In the genomic region with DNA sequence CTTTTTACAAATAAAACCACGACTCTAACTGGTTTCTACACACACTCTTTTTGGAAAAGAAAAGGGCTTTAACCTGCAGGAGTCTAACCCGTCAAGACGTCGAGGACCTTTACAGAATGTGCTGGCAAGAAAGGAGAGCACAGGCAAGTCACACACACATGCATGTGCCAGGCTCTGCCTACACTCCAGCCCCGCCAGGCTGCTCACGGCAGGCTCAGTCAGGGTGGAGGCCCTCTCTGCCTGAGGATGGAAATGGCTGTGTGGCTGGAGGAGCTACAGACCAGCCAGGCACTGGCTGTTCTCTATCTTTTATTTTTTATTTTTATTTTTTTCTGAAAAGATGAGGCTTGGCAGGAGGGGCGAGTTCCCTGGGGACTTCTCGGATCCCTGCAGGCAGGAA, we compare ENCODE assay signal across 10 cellular contexts. TPM values are rescaled to one million over a fixed set of nuclear protein-coding genes. Genes with fewer than 3 reads are reported as not detected.
DNase-seq lines count a peak whose midpoint lies in the region; ATAC-seq and TF ChIP-seq lines count a peak whose summit lies in the region.
"Had no signal": no experiment of that assay in that cellular context is flagged by ENCODE, and none has a peak within 500 bp of the region (broad histone marks: within the 10 kb centered on the region; RNA-seq: fewer than 3 reads in every experiment).

No MANE protein-coding gene starts in this region.

- peaks cover 75 to 87% of the 10 kb centered on the region in 2 donors for H3K27me3 Mint-ChIP-seq in T-cell

- TF ChIP-seq CTCF in hepatocyte (IDR thresholded peaks at IDR 0.05; ENCODE audit: poor library complexity) (no peak), GM13977 (IDR thresholded peaks at IDR 0.05; ENCODE audit: extremely low read depth, insufficient read depth, missing control alignments) (no peak), uterus (IDR thresholded peaks at IDR 0.05) (no peak)

- peak overlapping the region; percentile 97 for H3K4me2 ChIP-seq in hepatocyte
- peak overlapping the region; percentile 90 for H3K4me2 ChIP-seq in skeletal muscle satellite cell (ENCODE audit: low read length)

- 34% methylated on average over 8 of the region's 8 CpGs for WGBS in hepatocyte (ENCODE audit: low lambda C conversion rate, missing lambda C conversion rate)

- in situ Hi-C loops in GM13977 (cut with MboI; ENCODE audit: low pct_unique_long_range_greater_than_20kb, low sequenced_read_pairs, unreplicated experiment): no loop called here

- no peaks in the 10 kb centered on the region for H4K20me1 ChIP-seq in hepatocyte (ENCODE audit: insufficient read depth, poor library complexity, severe bottlenecking)

- CTCF ChIA-PET in T-cell (lab: Charles Lee): no interaction called here

- DNase-seq in NCI-H2171 treated with DMSO at 0.1 percent for 48 hours (lab: John Stamatoyannopoulos, UW): peak; percentile 42
- DNase-seq in NCI-H2171 (lab: John Stamatoyannopoulos, UW): no peak
- DNase-seq in T-cell: no peak
- no peak for DNase-seq in hepatocyte (ENCODE audit: low spot score)
- no peak for DNase-seq in GM13977 (ENCODE audit: low spot score)
- DNase-seq in uterus: no peak

- H3K36me3 ChIP-seq in hepatocyte (replicated peaks; ENCODE audit: insufficient read depth, low read depth): no peaks in the 10 kb centered on the region
- no peaks in the 10 kb centered on the region for H3K36me3 ChIP-seq in skeletal muscle satellite cell (ENCODE audit: insufficient read depth, low read length)
- no peaks in the 10 kb centered on the region for H3K36me3 ChIP-seq in uterus

- ATAC-seq in T-cell (replicated peaks in 1 of 4) (no peak), GM18498 (IDR thresholded peaks at IDR 0.05; ENCODE audit: unreplicated experiment) (no peak)

- intact Hi-C loops in uterus (cut with DNase I; ENCODE audit: low total_unique reads): loop anchor here (10.0 kb wide), 1 partner anchor 467 kb away; no protein-coding TSS in a partner anchor

- TF ChIP-seq POLR2A in uterus (IDR thresholded peaks at IDR 0.05): no peak

- H3K9me2 ChIP-seq in hepatocyte (replicated peaks; ENCODE audit: insufficient read depth): no peaks in the 10 kb centered on the region

- no peak overlapping the region for H3K9ac ChIP-seq in skeletal muscle satellite cell (ENCODE audit: low read depth, low read length)

- H3K4me1 Mint-ChIP-seq in T-cell: peaks cover 25 to 39% (median 30%) of the 10 kb centered on the region in 3 donors

- H3K27ac ChIP-seq in hepatocyte (no peak overlapping the region), uterus (no peak overlapping the region)

- no peaks in the 10 kb centered on the region for H3K36me3 Mint-ChIP-seq in T-cell
- H3K36me3 Mint-ChIP-seq: activated naive CD4-positive, alpha-beta T cell treated with anti-CD3 and anti-CD28 coated beads, Interleukin-2, amount 10 ng/mL, durations not matched to agents 7 days and 5 days had no signal

- POLR2A ChIA-PET in T-cell (lab: Charles Lee): no interaction called here

- H2AFZ ChIP-seq in hepatocyte: peak overlapping the region; percentile 68

- peak overlapping the region in 1 of 2 donors; percentile 15 for H3K27ac Mint-ChIP-seq in T-cell

- H3K4me3 Mint-ChIP-seq in T-cell: peak overlapping the region in 2 of 3 donors; percentile 11 to 43
- H3K4me3 Mint-ChIP-seq: activated naive CD4-positive, alpha-beta T cell treated with anti-CD3 and anti-CD28 coated beads, Interleukin-2, amount 10 ng/mL, durations not matched to agents 7 days and 5 days had no signal

- H3K9me3 Mint-ChIP-seq in T-cell: no peaks in the 10 kb centered on the region
- H3K9me3 Mint-ChIP-seq: activated naive CD4-positive, alpha-beta T cell treated with anti-CD3 and anti-CD28 coated beads, Interleukin-2, amount 10 ng/mL, durations not matched to agents 7 days and 5 days had no signal

- no peaks in the 10 kb centered on the region for H3K79me2 ChIP-seq in hepatocyte

- no peak overlapping the region for H3K4me3 ChIP-seq in hepatocyte
- peak overlapping the region; percentile 60 for H3K4me3 ChIP-seq in skeletal muscle satellite cell (ENCODE audit: low read length)
- no peak overlapping the region for H3K4me3 ChIP-seq in uterus

- H3K27me3 ChIP-seq in hepatocyte (peaks cover 99% of the 10 kb centered on the region), skeletal muscle satellite cell (ENCODE audit: control insufficient read depth, insufficient read depth, low read length) (peaks cover 50% of the 10 kb centered on the region), uterus (peaks cover 5 to 17% of the 10 kb centered on the region in 2 donors)

- H3K9me3 ChIP-seq in hepatocyte (ENCODE audit: low read depth) (no peaks in the 10 kb centered on the region), skeletal muscle satellite cell (replicated peaks; ENCODE audit: low read length) (no peaks in the 10 kb centered on the region), uterus (no peaks in the 10 kb centered on the region)

- H3K4me1 ChIP-seq in hepatocyte (ENCODE audit: insufficient read depth) (peaks cover 24% of the 10 kb centered on the region), skeletal muscle satellite cell (ENCODE audit: control insufficient read depth, insufficient read depth, low read length) (peaks cover 20% of the 10 kb centered on the region), uterus (peaks cover 0 to 15% of the 10 kb centered on the region in 2 donors)

RNA-seq across cellular contexts. Expression of a gene that starts 10.2 kb away (rescaled TPM):
- total RNA-seq in T-cell: under 1 TPM in 1 of 5 donors, not detected in 4; 0.23 TPM
- total RNA-seq in hepatocyte: not detected in 2 replicates
- polyA plus RNA-seq in hepatocyte: not detected in 2 replicates
- total RNA-seq in skeletal muscle satellite cell (2012; rRNA removed): 1.1 and 2.3 TPM in 2 replicates
- total RNA-seq in uterus: not detected

RNA-seq across cellular contexts. Expression of a gene that starts 57.5 kb away (rescaled TPM):
- total RNA-seq in T-cell (not detected), hepatocyte (0.32 and 0.53 TPM in 2 replicates), uterus (under 1 TPM in 2 of 4 donors, not detected in 2; 0.24 to 0.48 TPM)
- 1.1 and 1.3 TPM in 2 replicates for polyA plus RNA-seq in hepatocyte
- 9.6 and 13.5 TPM in 2 replicates for total RNA-seq in skeletal muscle satellite cell (2012; rRNA removed)
- total RNA-seq: A673 had no signal
